In genomic region chr11:96376796-96377195, GRCh38 we compare ENCODE assay signal across 30 cellular contexts.
"Had no signal": no experiment of that assay in that cellular context is flagged by ENCODE, and none has a peak within 500 bp of the region (broad histone marks: within the 10 kb centered on the region; RNA-seq: fewer than 3 reads in every experiment).

No MANE protein-coding gene starts in this region.

- H3K27me3 ChIP-seq: adrenal gland, ascending aorta, body of pancreas, brain microvascular endothelial cell, breast epithelium, cardiac muscle cell had no signal

- H3K9me3 ChIP-seq: adrenal gland, ascending aorta, body of pancreas, breast epithelium had no signal

- H3K4me3 ChIP-seq: adrenal gland, ascending aorta, body of pancreas, breast epithelium, cardiac muscle cell had no signal

- H3K27ac ChIP-seq: adrenal gland, ascending aorta, body of pancreas, brain microvascular endothelial cell, breast epithelium, cardiac muscle cell had no signal

- H3K4me1 ChIP-seq: adrenal gland, ascending aorta, body of pancreas, breast epithelium had no signal

- H3K36me3 ChIP-seq: adrenal gland had no signal

- DNase-seq: activated effector memory CD4-positive, alpha-beta T cell treated with anti-CD3 and anti-CD28 coated beads, Interleukin-2, amount 50 U/mL, for 16 hours; activated effector memory CD4-positive, alpha-beta T cell treated with Interleukin-2 at 50 U/mL for 16 hours; activated gamma-delta T cell; activated gamma-delta T cell treated with Interleukin-2 at 50 U/mL for 16 hours; activated naive CD4-positive, alpha-beta T cell; activated naive CD4-positive, alpha-beta T cell treated with anti-CD3 and anti-CD28 coated beads for 36 hours; activated naive CD4-positive, alpha-beta T cell treated with anti-CD3 and anti-CD28 coated beads, Interleukin-2, amount 10 ng/mL, durations not matched to agents 7 days and 5 days; activated naive CD4-positive, alpha-beta T cell treated with anti-CD3 and anti-CD28 coated beads, Interleukin-2, amount 50 U/mL, for 16 hours; activated naive CD4-positive, alpha-beta T cell treated with Interleukin-2 at 50 U/mL for 16 hours; activated naive CD8-positive, alpha-beta T cell treated with anti-CD3 and anti-CD28 coated beads for 36 hours; activated naive CD8-positive, alpha-beta T cell treated with anti-CD3 and anti-CD28 coated beads, Interleukin-2, amount 10 ng/mL, durations not matched to agents 7 days and 5 days; activated naive CD8-positive, alpha-beta T cell treated with anti-CD3 and anti-CD28 coated beads, Interleukin-2, amount 50 U/mL, for 24 hours; activated T-cell treated with anti-CD3 and anti-CD28 coated beads, Interleukin-2, amount 50 U/mL, for 1 hour; activated T-cell treated with anti-CD3 and anti-CD28 coated beads, Interleukin-2, amount 50 U/mL, for 24 hours; activated T-cell treated with anti-CD3 and anti-CD28 coated beads, Interleukin-2, amount 50 U/mL, for 4 hours; activated T-cell treated with anti-CD3 and anti-CD28 coated beads, Interleukin-2, amount 50 U/mL, for 48 hours; activated T-cell treated with anti-CD3 and anti-CD28 coated beads, Interleukin-2, amount 50 U/mL, for 72 hours; adrenal gland; amniotic stem cell; amygdala; anterior cingulate cortex; aorta; body of pancreas; brain microvascular endothelial cell; caudate nucleus; central memory CD4-positive, alpha-beta T cell; cerebellar nuclear complex had no signal
